32 cellular contexts compared by ENCODE assay signal in the genomic region with DNA sequence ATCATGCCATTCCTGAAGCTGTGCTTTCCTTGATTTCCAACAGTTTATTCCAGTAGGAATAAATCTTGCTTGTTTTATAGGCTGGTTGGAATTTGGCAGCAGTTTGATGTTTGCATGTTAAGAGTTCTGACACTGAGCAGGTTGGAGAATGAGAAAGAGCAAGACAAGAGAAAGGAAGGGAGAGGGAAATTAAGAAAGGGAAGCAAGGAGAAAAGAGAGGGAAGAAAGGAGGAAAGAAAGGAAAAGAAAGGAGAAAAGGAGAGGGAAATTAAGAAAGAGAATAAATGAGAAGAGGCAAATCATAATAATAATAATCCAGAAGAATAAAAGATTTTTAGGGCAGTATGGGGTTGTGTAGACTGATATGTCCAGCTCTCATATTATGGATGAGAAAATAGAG.
"Had no signal": no experiment of that assay in that cellular context is flagged by ENCODE, and none has a peak within 500 bp of the region (broad histone marks: within the 10 kb centered on the region; RNA-seq: fewer than 3 reads in every experiment).

No MANE protein-coding gene starts in this region.

- H3K9ac ChIP-seq: neural progenitor cell, parathyroid adenoma had no signal

- H3K4me3 ChIP-seq: neural progenitor cell, ovary, psoas muscle, skin epidermis, smooth muscle cell, spleen, suprapubic skin, testis, tibial artery, transverse colon, upper lobe of right lung, uterus had no signal

- H3K27ac Mint-ChIP-seq: naive thymus-derived CD4-positive, alpha-beta T cell; natural killer cell; nephron; neural progenitor cell; progenitor cell of endocrine pancreas; stimulated activated memory B cell treated with anti-CD40 and anti-IgM and Interleukin-4, amounts not matched to agents 10 μg/mL and 1 μg/mL and 100 μg/mL, for 72 hours; stimulated activated naive CD8-positive, alpha-beta T cell treated with anti-CD3 and anti-CD28 coated beads, Interleukin-15, amount 100 ng/mL, for 72 hours; type B pancreatic cell had no signal

- H3K27me3 Mint-ChIP-seq: stimulated activated memory B cell treated with anti-CD40 and anti-IgM and Interleukin-4, amounts not matched to agents 10 μg/mL and 1 μg/mL and 100 μg/mL, for 72 hours had no signal

- H3K4me3 Mint-ChIP-seq: naive thymus-derived CD4-positive, alpha-beta T cell; natural killer cell; nephron; neural progenitor cell; stimulated activated memory B cell treated with anti-CD40 and anti-IgM and Interleukin-4, amounts not matched to agents 10 μg/mL and 1 μg/mL and 100 μg/mL, for 72 hours; stimulated activated naive CD8-positive, alpha-beta T cell treated with anti-CD3 and anti-CD28 coated beads, Interleukin-15, amount 100 ng/mL, for 72 hours; type B pancreatic cell had no signal

- H3K4me1 Mint-ChIP-seq: naive thymus-derived CD4-positive, alpha-beta T cell; natural killer cell; neural progenitor cell; stimulated activated memory B cell treated with anti-CD40 and anti-IgM and Interleukin-4, amounts not matched to agents 10 μg/mL and 1 μg/mL and 100 μg/mL, for 72 hours; stimulated activated naive CD8-positive, alpha-beta T cell treated with anti-CD3 and anti-CD28 coated beads, Interleukin-15, amount 100 ng/mL, for 72 hours had no signal

- ATAC-seq: naive thymus-derived CD4-positive, alpha-beta T cell; natural killer cell; psoas muscle; right cardiac atrium; sciatic nerve; stimulated activated memory B cell treated with anti-CD40 and anti-IgM and Interleukin-4, amounts not matched to agents 10 μg/mL and 1 μg/mL and 100 μg/mL, for 72 hours; stimulated activated naive CD8-positive, alpha-beta T cell treated with anti-CD3 and anti-CD28 coated beads, Interleukin-15, amount 100 ng/mL, for 72 hours; stimulated activated naive CD8-positive, alpha-beta T cell treated with anti-CD3 and anti-CD28 coated beads, Interleukin-15, Interleukin-2, amounts not matched to agents 100 U/mL and 50 U/mL, for 24 hours; upper lobe of right lung had no signal

- H3K36me3 Mint-ChIP-seq: naive thymus-derived CD4-positive, alpha-beta T cell; natural killer cell; neural progenitor cell; stimulated activated memory B cell treated with anti-CD40 and anti-IgM and Interleukin-4, amounts not matched to agents 10 μg/mL and 1 μg/mL and 100 μg/mL, for 72 hours; type B pancreatic cell had no signal

- H3K4me2 ChIP-seq: neural progenitor cell, smooth muscle cell had no signal

- H3K9me3 Mint-ChIP-seq: nephron; neural progenitor cell; stimulated activated naive CD8-positive, alpha-beta T cell treated with anti-CD3 and anti-CD28 coated beads, Interleukin-15, amount 100 ng/mL, for 72 hours; type B pancreatic cell had no signal

- H3K79me2 ChIP-seq: parathyroid adenoma had no signal

- H3K27ac ChIP-seq: neural progenitor cell, ovary, parathyroid adenoma, psoas muscle, skin epidermis, spleen, suprapubic skin, testis, tibial artery, transverse colon, upper lobe of right lung, uterus had no signal

- H2AFZ ChIP-seq: neural progenitor cell, parathyroid adenoma had no signal

- H3K4me1 ChIP-seq: neural progenitor cell, psoas muscle, spleen, suprapubic skin, testis, tibial artery, transverse colon, upper lobe of right lung, uterus had no signal

- H3K36me3 ChIP-seq: neural progenitor cell, ovary, spleen, suprapubic skin, tibial artery, transverse colon, upper lobe of right lung, uterus had no signal

- H3K9me3 ChIP-seq: ovary, suprapubic skin, testis, transverse colon, uterus had no signal

- DNase-seq: naive thymus-derived CD4-positive, alpha-beta T cell; natural killer cell; occipital lobe; ovary; posterior cingulate gyrus; psoas muscle; right cardiac atrium; spleen; stimulated activated CD4-positive, alpha-beta T cell treated with anti-CD3 and anti-CD28 coated beads, Interleukin-12 subunit alpha, Interleukin-12 subunit beta, amount 100 ng/mL, for 4 hours; stimulated activated CD4-positive, alpha-beta T cell treated with anti-CD3 and anti-CD28 coated beads, Interleukin-1b, Interleukin-23, amount 100 ng/mL, for 48 hours; stimulated activated CD4-positive, alpha-beta T cell treated with anti-CD3 and anti-CD28 coated beads, Interleukin-4, amount 100 ng/mL, for 1 hour; stimulated activated CD4-positive, alpha-beta T cell treated with anti-CD3 and anti-CD28 coated beads, Interleukin-4, amount 100 ng/mL, for 4 hours; stimulated activated CD8-positive, alpha-beta memory T cell treated with anti-CD3 and anti-CD28 coated beads, Interleukin-4, amount 100 ng/mL, for 48 hours; stimulated activated naive CD4-positive, alpha-beta T cell; stimulated activated naive CD8-positive, alpha-beta T cell treated with anti-CD3 and anti-CD28 coated beads, Interleukin-15, amount 100 ng/mL, for 72 hours; stimulated activated naive CD8-positive, alpha-beta T cell treated with anti-CD3 and anti-CD28 coated beads, Interleukin-15, Interleukin-2, amounts not matched to agents 100 U/mL and 50 U/mL, for 24 hours; substantia nigra; testis; tibial artery; transverse colon; upper lobe of right lung; uterus had no signal

- H3K27me3 ChIP-seq: neural progenitor cell, ovary, testis, transverse colon, uterus had no signal
